ENCODE assay signal across 8 cellular contexts in genomic region chr7:12686234-12686893, GRCh38. TPM values are rescaled to one million over a fixed set of nuclear protein-coding genes. Genes with fewer than 3 reads are reported as not detected.
DNase-seq lines count a peak whose midpoint lies in the region; ATAC-seq and TF ChIP-seq lines count a peak whose summit lies in the region.

No MANE protein-coding gene starts in this region.

- no peaks in the 10 kb centered on the region for H3K9me3 Mint-ChIP-seq in activated CD4-positive, alpha-beta memory T cell treated with anti-CD3 and anti-CD28 coated beads, Interleukin-2, amount 10 ng/mL, durations not matched to agents 7 days and 5 days

- H3K4me3 Mint-ChIP-seq in activated CD4-positive, alpha-beta memory T cell treated with anti-CD3 and anti-CD28 coated beads, Interleukin-2, amount 10 ng/mL, durations not matched to agents 7 days and 5 days = peak overlapping the region; percentile 98

- H3K36me3 Mint-ChIP-seq in activated CD4-positive, alpha-beta memory T cell treated with anti-CD3 and anti-CD28 coated beads, Interleukin-2, amount 10 ng/mL, durations not matched to agents 7 days and 5 days (ENCODE audit: low read depth) = peaks cover 11% of the 10 kb centered on the region

- ATAC-seq in GM19395 (IDR thresholded peaks at IDR 0.05; ENCODE audit: unreplicated experiment) = peak; percentile 83
- peak; percentile 73 for ATAC-seq in HG03521 (IDR thresholded peaks at IDR 0.05; ENCODE audit: unreplicated experiment)
- ATAC-seq in lung (ENCODE audit: insufficient read depth, low FRiP score) = peak; percentile 93

- peaks cover 47% of the 10 kb centered on the region for H3K4me1 Mint-ChIP-seq in activated CD4-positive, alpha-beta memory T cell treated with anti-CD3 and anti-CD28 coated beads, Interleukin-2, amount 10 ng/mL, durations not matched to agents 7 days and 5 days

- TF ChIP-seq CTCF in C4-2B (conservative IDR thresholded peaks at IDR 0.05) (peak; percentile 99), lung (IDR thresholded peaks at IDR 0.05; ENCODE audit: control extremely low read depth, extremely low read depth) (peak; percentile 73)

- H3K4me3 ChIP-seq in ectodermal cell (ENCODE audit: insufficient read depth, low read depth, low read length) (peak overlapping the region; percentile 75), lung (peak overlapping the region; percentile 80)

- H3K27me3 Mint-ChIP-seq in activated CD4-positive, alpha-beta memory T cell treated with anti-CD3 and anti-CD28 coated beads, Interleukin-2, amount 10 ng/mL, durations not matched to agents 7 days and 5 days = no peaks in the 10 kb centered on the region

- no peaks in the 10 kb centered on the region for H3K27me3 ChIP-seq in ectodermal cell (ENCODE audit: control insufficient read depth, insufficient read depth, low read length, poor library complexity, severe bottlenecking)
- no peaks in the 10 kb centered on the region for H3K27me3 ChIP-seq in lung (ENCODE audit: control insufficient read depth, insufficient read depth)

- no peaks in the 10 kb centered on the region for H3K4me1 ChIP-seq in ectodermal cell (ENCODE audit: control insufficient read depth, insufficient read depth, low read length)
- peaks cover 0 to 2% of the 10 kb centered on the region in 2 donors for H3K4me1 ChIP-seq in lung (ENCODE audit: control insufficient read depth in 2 of 2, insufficient read depth in 2 of 2, low read length in 2 of 2)

- CTCF ChIA-PET in activated CD4-positive, alpha-beta memory T cell treated with anti-CD3 and anti-CD28 coated beads, Interleukin-2, amount 10 ng/mL, durations not matched to agents 7 days and 5 days (lab: Charles Lee) = interaction anchor here (0.6 to 4.5 kb wide), 52 partner anchors 9 to 1747 kb away, joined by 3 to 69 read pairs (median 4); no protein-coding TSS in a partner anchor

- H3K27ac ChIP-seq in C4-2B = peak overlapping the region; percentile 86
- H3K27ac ChIP-seq in ectodermal cell (ENCODE audit: insufficient read depth, low read depth, low read length, poor library complexity, severe bottlenecking) = no peak overlapping the region
- peak overlapping the region; percentile 79 to 98 for H3K27ac ChIP-seq in lung (ENCODE audit: low read depth in 1 of 2, low read length in 1 of 2)

- WGBS in ectodermal cell, 2 experiments = 23 to 25% methylated on average over 54 of the region's 54 CpGs
- 3 to 4% methylated on average over 54 of the region's 54 CpGs for whole genome bisulfite sequencing in lung, 2 donors

- H3K9me3 ChIP-seq in ectodermal cell (ENCODE audit: control insufficient read depth, low read length) (no peaks in the 10 kb centered on the region), lung (ENCODE audit: control insufficient read depth in 2 of 2, insufficient read depth in 1 of 2, low read length in 1 of 2) (no peaks in the 10 kb centered on the region)

- POLR2A ChIA-PET in activated CD4-positive, alpha-beta memory T cell treated with anti-CD3 and anti-CD28 coated beads, Interleukin-2, amount 10 ng/mL, durations not matched to agents 7 days and 5 days (lab: Charles Lee) = interaction anchor here (0.6 to 2.6 kb wide), 15 partner anchors 10 to 371 kb away, joined by 3 to 46 read pairs (median 4); partner anchors contain the start of gene VWDE

- H3K36me3 ChIP-seq in ectodermal cell (ENCODE audit: control insufficient read depth, insufficient read depth, low read length) (no peaks in the 10 kb centered on the region), lung (ENCODE audit: control insufficient read depth in 2 of 2, insufficient read depth in 2 of 2, low read length in 2 of 2) (no peaks in the 10 kb centered on the region)

- H3K27ac Mint-ChIP-seq in activated CD4-positive, alpha-beta memory T cell treated with anti-CD3 and anti-CD28 coated beads, Interleukin-2, amount 10 ng/mL, durations not matched to agents 7 days and 5 days = peak overlapping the region; percentile 91

- DNase-seq in NCI-H69 (lab: John Stamatoyannopoulos, UW) (peak; percentile 98), lung (ENCODE audit: low spot score) (peak; percentile 94)
- DNase-seq in activated CD4-positive, alpha-beta memory T cell treated with anti-CD3 and anti-CD28 coated beads, Interleukin-2, amount 10 ng/mL, durations not matched to agents 7 days and 5 days = peak; percentile 96
- DNase-seq in stimulated activated CD4-positive, alpha-beta T cell treated with anti-CD3 and anti-CD28 coated beads, TNF-alpha, amount 100 ng/mL, for 4 hours (ENCODE audit: low read depth in 3 of 3) = peak; percentile 89 to 93 (median 91)

RNA-seq across cellular contexts. Expression of gene ARL4A, which starts 1.1 kb away (rescaled TPM):
- total RNA-seq in activated CD4-positive, alpha-beta memory T cell treated with anti-CD3 and anti-CD28 coated beads, Interleukin-2, amount 10 ng/mL, durations not matched to agents 7 days and 5 days = 10 to 100 TPM; 19.1 to 19.8 TPM
- polyA plus RNA-seq in ectodermal cell (2013, experiment 1 of 4) = 48.6 TPM
- 40.4 TPM for polyA plus RNA-seq in ectodermal cell (2013, experiment 2 of 4)
- 43.9 TPM for polyA plus RNA-seq in ectodermal cell (2013, experiment 3 of 4)
- 57.5 TPM for polyA plus RNA-seq in ectodermal cell (2013, experiment 4 of 4)
- 10 to 100 TPM; 31.7 to 34.8 TPM for total RNA-seq in lung
- polyA plus RNA-seq in lung = 10 to 100 TPM; 21.4 to 34.4 TPM
